ENCODE assay signal across 15 cellular contexts in genomic region chr19:48539503-48540096, GRCh38. TPM values are rescaled to one million over a fixed set of nuclear protein-coding genes. Genes with fewer than 3 reads are reported as not detected.
DNase-seq lines count a peak whose midpoint lies in the region; ATAC-seq and TF ChIP-seq lines count a peak whose summit lies in the region.
"Had no signal": no experiment of that assay in that cellular context is flagged by ENCODE, and none has a peak within 500 bp of the region (broad histone marks: within the 10 kb centered on the region; RNA-seq: fewer than 3 reads in every experiment).

No MANE protein-coding gene starts in this region.

- H3K9me3 Mint-ChIP-seq in osteocyte (ENCODE audit: unreplicated experiment), result no peaks in the 10 kb centered on the region
- H3K9me3 Mint-ChIP-seq: CD4-positive, alpha-beta memory T cell; dendritic cell treated with granulocyte-macrophage colony-stimulating factor and Interleukin-4, amounts not matched to agents 40 ng/mL and 50 ng/mL, for 4 days had no signal

- peaks cover 6% of the 10 kb centered on the region for H3K4me1 Mint-ChIP-seq in osteocyte (ENCODE audit: unreplicated experiment)
- H3K4me1 Mint-ChIP-seq: CD4-positive, alpha-beta memory T cell had no signal

- peak; percentile 8 for DNase-seq in CD1c-positive myeloid dendritic cell (ENCODE audit: extremely low spot score)
- DNase-seq in NCI-H1417 (lab: John Stamatoyannopoulos, UW), result peak; percentile 83 to 98 (median 97)
- DNase-seq in RKO (ENCODE audit: low spot score), result peak; percentile 81
- DNase-seq in fibroblast of the aortic adventitia (ENCODE audit: low read depth), result peak; percentile 63
- DNase-seq in cerebellar cortex (ENCODE audit: low spot score), result no peak
- DNase-seq in osteocyte (ENCODE audit: extremely low spot score, unreplicated experiment), result no peak
- DNase-seq: CD4-positive, alpha-beta memory T cell; left ventricle myocardium superior; stimulated activated CD4-positive, alpha-beta T cell treated with anti-CD3 and anti-CD28 coated beads, Interleukin-12 subunit alpha, Interleukin-12 subunit beta, amount 100 ng/mL, for 4 hours had no signal

- H3K4me3 Mint-ChIP-seq in osteocyte (ENCODE audit: unreplicated experiment), result no peak overlapping the region
- H3K4me3 Mint-ChIP-seq: CD4-positive, alpha-beta memory T cell; dendritic cell treated with granulocyte-macrophage colony-stimulating factor and Interleukin-4, amounts not matched to agents 40 ng/mL and 50 ng/mL, for 4 days had no signal

- ATAC-seq in GM18858 (IDR thresholded peaks at IDR 0.05; ENCODE audit: unreplicated experiment) (no peak), HG03469 (IDR thresholded peaks at IDR 0.05; ENCODE audit: unreplicated experiment) (no peak)
- ATAC-seq: left ventricle myocardium superior had no signal

- H3K36me3 Mint-ChIP-seq in osteocyte (ENCODE audit: unreplicated experiment), result no peaks in the 10 kb centered on the region
- H3K36me3 Mint-ChIP-seq: CD4-positive, alpha-beta memory T cell had no signal

- no peak for TF ChIP-seq CTCF in fibroblast of the aortic adventitia (IDR thresholded peaks at IDR 0.05; ENCODE audit: insufficient read depth, low read length)
- no peak for TF ChIP-seq CTCF in osteocyte (IDR thresholded peaks at IDR 0.05)

- no peak overlapping the region for H3K4me3 ChIP-seq in fibroblast of the aortic adventitia (ENCODE audit: low read depth, low read length)
- H3K4me3 ChIP-seq: PC-9, thoracic aorta had no signal

- H3K27me3 Mint-ChIP-seq in osteocyte (ENCODE audit: unreplicated experiment), result no peaks in the 10 kb centered on the region

- H3K27ac Mint-ChIP-seq in osteocyte (ENCODE audit: unreplicated experiment), result no peak overlapping the region
- H3K27ac Mint-ChIP-seq: dendritic cell treated with granulocyte-macrophage colony-stimulating factor and Interleukin-4, amounts not matched to agents 40 ng/mL and 50 ng/mL, for 4 days had no signal

RNA-seq across cellular contexts. Expression of gene SULT2B1, which starts 12.4 kb away (rescaled TPM):
- total RNA-seq in fibroblast of the aortic adventitia (ENCODE audit: low replicate concordance) (not detected in 2 replicates), osteocyte (not detected in 2 replicates)
- total RNA-seq: activated CD8-positive, alpha-beta memory T cell treated with anti-CD3 and anti-CD28 coated beads for 36 hours; CD4-positive, alpha-beta memory T cell; thoracic aorta had no signal

RNA-seq across cellular contexts. Expression of gene LMTK3, which starts 28.0 kb away (rescaled TPM):
- total RNA-seq in fibroblast of the aortic adventitia (ENCODE audit: low replicate concordance), result not detected in 2 replicates
- total RNA-seq in osteocyte, result 0.32 and 0.39 TPM in 2 replicates

Comparison
In these comparisons a context has a peak if more than half of its experiments do, and no peak if none do; other contexts are left out.
1. DNase-seq: peak in CD1c-positive myeloid dendritic cell (single experiment), NCI-H1417 (3 of 3), RKO (single experiment) and fibroblast of the aortic adventitia (single experiment); none in cerebellar cortex (single experiment) and osteocyte (single experiment).